ENCODE assay signal across 11 cellular contexts in genomic region chr6:31908791-31909190, GRCh38. TPM values are rescaled to one million over a fixed set of nuclear protein-coding genes. Genes with fewer than 3 reads are reported as not detected.
DNase-seq lines count a peak whose midpoint lies in the region; ATAC-seq, FAIRE-seq and TF ChIP-seq lines count a peak whose summit lies in the region.
"Had no signal": no experiment of that assay in that cellular context is flagged by ENCODE, and none has a peak within 500 bp of the region (broad histone marks: within the 10 kb centered on the region; RNA-seq: fewer than 3 reads in every experiment).

No MANE protein-coding gene starts in this region.

- WGBS in pancreas, 2 donors: 20 to 25% methylated on average over 4 of the region's 4 CpGs

- peaks cover 5% of the 10 kb centered on the region for H3K4me1 ChIP-seq in vagina
- no peaks in the 10 kb centered on the region for H3K4me1 ChIP-seq in pancreas
- H3K4me1 ChIP-seq: SJCRH30 had no signal

- no peak for TF ChIP-seq CTCF in vagina (IDR thresholded peaks at IDR 0.05)
- no peak for TF ChIP-seq CTCF in pancreas (IDR thresholded peaks at IDR 0.05)

- FAIRE-seq in H54 (lab: Jason Lieb, UNC) (no peak), pancreas (lab: Jason Lieb, UNC) (no peak)

- H3K27me3 ChIP-seq in vagina (no peaks in the 10 kb centered on the region), pancreas (no peaks in the 10 kb centered on the region)
- H3K27me3 ChIP-seq: SJCRH30 had no signal

- H3K4me3 ChIP-seq in vagina: no peak overlapping the region
- H3K4me3 ChIP-seq in pancreas: no peak overlapping the region
- H3K4me3 ChIP-seq: SJCRH30 had no signal

- peak; percentile 78 for ATAC-seq in GM18858 (IDR thresholded peaks at IDR 0.05; ENCODE audit: unreplicated experiment)
- no peak for ATAC-seq in pancreas

- H3K9me3 ChIP-seq in vagina (no peaks in the 10 kb centered on the region), pancreas (no peaks in the 10 kb centered on the region)
- H3K9me3 ChIP-seq: SJCRH30 had no signal

- DNase-seq in H54 (ENCODE audit: insufficient read length, low spot score): peak; percentile 44
- peak; percentile 77 for DNase-seq in NCI-H226
- DNase-seq in kidney glomerular epithelial cell (lab: John Stamatoyannopoulos, UW): peak; percentile 26
- no peak for DNase-seq in vagina (ENCODE audit: extremely low spot score in 2 of 2)
- no peak for DNase-seq in T-helper 9 cell
- no peak for DNase-seq in pancreas
- DNase-seq: nephron progenitor cell, SJCRH30 had no signal

- H3K27ac ChIP-seq in vagina (no peak overlapping the region), pancreas (no peak overlapping the region)
- H3K27ac ChIP-seq: SJCRH30 had no signal

- intact Hi-C loops in vagina (cut with DNase I): no loop called here
- intact Hi-C loops in pancreas (cut with DNase I): loop anchor here in 2 of 3 donors (10.0 kb wide), 1 partner anchor 46 kb away; the partner anchor contains the start of genes NELFE (in 2 of the 2) and SKIC2 (in 2 of the 2)

- no peak for TF ChIP-seq POLR2A in H54 (IDR thresholded peaks at IDR 0.05; ENCODE audit: low read depth, low read length)
- TF ChIP-seq POLR2A in vagina (IDR thresholded peaks at IDR 0.05): no peak

- H3K36me3 ChIP-seq in vagina: no peaks in the 10 kb centered on the region
- H3K36me3 ChIP-seq in pancreas: no peaks in the 10 kb centered on the region
- H3K36me3 ChIP-seq: SJCRH30 had no signal

RNA-seq across cellular contexts. Expression of gene ZBTB12, which starts 6.9 kb away (rescaled TPM):
- 1.7 TPM for total RNA-seq in vagina
- total RNA-seq in pancreas: 1 to 10 TPM in 4 of 6 donors, under 1 TPM in 2; 0.60 to 4.5 (median 1.9) TPM
- 1 to 10 TPM; 2.1 to 2.2 TPM for polyA plus RNA-seq in pancreas
- polyA plus RNA-seq: IgD-negative memory B cell had no signal

RNA-seq across cellular contexts. Expression of gene EHMT2, which starts 11.3 kb away (rescaled TPM):
- 45.2 TPM for total RNA-seq in vagina
- 10 to 100 TPM; 13.4 to 29.1 (median 18.3) TPM for total RNA-seq in pancreas
- polyA plus RNA-seq in pancreas: 10 to 100 TPM; 42.3 to 55.8 TPM

RNA-seq across cellular contexts. Expression of gene C2, which starts 18.7 kb away (rescaled TPM):
- total RNA-seq in vagina: 2.9 TPM
- 10 to 100 TPM in 1 of 6 donors, 1 to 10 TPM in 5; 1.1 to 14.0 (median 4.4) TPM for total RNA-seq in pancreas
- 1 to 10 TPM in 1 of 2 donors, under 1 TPM in 1; 0.63 to 1.8 TPM for polyA plus RNA-seq in pancreas
- total RNA-seq: glomerular endothelial cell had no signal
- polyA plus RNA-seq: IgD-negative memory B cell had no signal

RNA-seq across cellular contexts. Expression of gene SLC44A4, which starts 30.0 kb away (rescaled TPM):
- total RNA-seq in vagina: 5.9 TPM
- 10 to 100 TPM in 5 of 6 donors, 1 to 10 TPM in 1; 4.6 to 57.3 (median 13.7) TPM for total RNA-seq in pancreas
- polyA plus RNA-seq in pancreas: 1 to 10 TPM; 6.5 to 9.0 TPM
- polyA plus RNA-seq: IgD-negative memory B cell had no signal

RNA-seq across cellular contexts. Expression of gene CFB, which starts 37.1 kb away (rescaled TPM):
- 9.6 TPM for total RNA-seq in vagina
- 100 to 1,000 TPM in 2 of 6 donors, 10 to 100 TPM in 4; 23.4 to 330 (median 57.1) TPM for total RNA-seq in pancreas
- 100 to 1,000 TPM; 101 to 117 TPM for polyA plus RNA-seq in pancreas
- total RNA-seq: SJCRH30 had no signal
- polyA plus RNA-seq: IgD-negative memory B cell had no signal

Comparison
In these comparisons a context has a peak if more than half of its experiments do, and no peak if none do; other contexts are left out.
1. DNase-seq: peak in H54 (single experiment), NCI-H226 (single experiment) and kidney glomerular epithelial cell (single experiment); none in vagina (0 of 2), T-helper 9 cell (single experiment) and pancreas (0 of 6).